In the genomic region with DNA sequence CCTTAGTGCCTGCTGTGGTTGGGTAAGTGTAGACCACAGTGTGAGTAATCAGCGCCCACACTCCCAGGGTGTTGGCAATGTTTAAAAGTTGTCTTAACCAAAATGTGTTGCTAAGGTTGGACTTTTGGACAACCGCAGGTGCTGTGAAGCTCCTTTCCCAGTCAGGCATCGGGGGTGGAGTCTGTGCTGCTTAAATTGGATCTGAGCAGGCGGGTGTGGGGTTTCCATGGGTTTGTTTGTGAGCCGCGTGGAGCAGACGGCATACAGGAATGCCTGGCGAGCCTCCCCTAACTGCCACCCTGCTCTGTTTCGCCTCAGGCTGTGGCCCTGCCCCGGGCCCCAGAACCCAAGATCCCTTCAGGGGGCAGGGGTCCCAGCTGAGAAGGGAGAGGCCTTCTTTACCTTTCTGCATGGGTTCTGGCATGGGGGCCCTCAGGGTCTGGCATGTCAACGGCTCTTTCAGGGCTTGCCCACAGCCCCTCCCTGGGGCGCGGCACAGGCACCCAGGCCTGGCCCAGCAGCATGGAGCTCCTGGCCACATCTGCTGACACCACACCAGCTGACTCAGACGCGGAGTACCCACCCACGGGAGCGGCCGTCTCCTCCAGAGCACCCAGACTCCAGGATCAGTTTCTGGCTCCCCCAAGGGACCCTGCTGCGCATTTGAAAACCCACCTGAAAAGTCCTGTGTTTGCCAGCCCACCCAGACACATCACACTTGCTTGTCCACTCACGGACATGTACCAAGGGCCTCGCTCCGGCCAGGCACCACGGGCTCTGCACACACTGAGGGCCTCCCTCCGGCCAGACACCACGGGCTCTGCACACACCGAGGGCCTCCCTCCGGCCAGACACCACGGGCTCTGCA, we compare ENCODE assay signal across 9 cellular contexts. TPM values are rescaled to one million over a fixed set of nuclear protein-coding genes. Genes with fewer than 3 reads are reported as not detected.
DNase-seq lines count a peak whose midpoint lies in the region; ATAC-seq and TF ChIP-seq lines count a peak whose summit lies in the region.
"Had no signal": no experiment of that assay in that cellular context is flagged by ENCODE, and none has a peak within 500 bp of the region (broad histone marks: within the 10 kb centered on the region; RNA-seq: fewer than 3 reads in every experiment).

No MANE protein-coding gene starts in this region.

- H3K9me3 ChIP-seq in lung (ENCODE audit: control insufficient read depth in 2 of 2, insufficient read depth in 1 of 2, low read length in 1 of 2) (peaks cover 3 to 8% of the 10 kb centered on the region in 2 donors), vagina (no peaks in the 10 kb centered on the region)

- DNase-seq in activated naive CD4-positive, alpha-beta T cell treated with Interleukin-2 at 50 U/mL for 16 hours = peak; percentile 23
- DNase-seq in activated naive CD4-positive, alpha-beta T cell (lab: John Stamatoyannopoulos, UW) = no peak
- DNase-seq in astrocyte of the hippocampus (ENCODE audit: low read depth, low spot score) (peak; percentile 22), lung (ENCODE audit: low spot score) (peak; percentile 29), vagina (ENCODE audit: extremely low spot score in 2 of 2) (peak in 1 of 2 donors; percentile 83), NCI-H1436 treated with DMSO at 0.1 percent for 48 hours (lab: John Stamatoyannopoulos, UW) (no peak), NCI-H1105 treated with DMSO at 0.1 percent for 48 hours (lab: John Stamatoyannopoulos, UW) (no peak)

- intact Hi-C loops in vagina (cut with DNase I) = no loop called here

- H3K27me3 ChIP-seq in lung (ENCODE audit: control insufficient read depth, insufficient read depth) = no peaks in the 10 kb centered on the region
- H3K27me3 ChIP-seq in vagina = no peaks in the 10 kb centered on the region

- ATAC-seq in lung (ENCODE audit: insufficient read depth, low FRiP score) (no peak), HG02623 (IDR thresholded peaks at IDR 0.05; ENCODE audit: unreplicated experiment) (no peak)

- WGBS in lung, 2 donors = 81 to 86% methylated on average over 28 of the region's 28 CpGs

- no peaks in the 10 kb centered on the region for H3K36me3 ChIP-seq in lung (ENCODE audit: control insufficient read depth in 2 of 2, insufficient read depth in 2 of 2, low read length in 2 of 2)
- no peaks in the 10 kb centered on the region for H3K36me3 ChIP-seq in vagina

- TF ChIP-seq CTCF in lung (IDR thresholded peaks at IDR 0.05; ENCODE audit: control extremely low read depth, extremely low read depth) = no peak
- TF ChIP-seq CTCF in vagina (IDR thresholded peaks at IDR 0.05) = no peak

- no peak for TF ChIP-seq POLR2A in vagina (IDR thresholded peaks at IDR 0.05)

- H3K4me3 ChIP-seq in lung (no peak overlapping the region), vagina (no peak overlapping the region)
- H3K4me3 ChIP-seq: PC-9 had no signal

- H3K4me1 ChIP-seq in lung (ENCODE audit: control insufficient read depth in 2 of 2, insufficient read depth in 2 of 2, low read length in 2 of 2) (peaks cover 0 to 1% of the 10 kb centered on the region in 2 donors), vagina (peaks cover 48% of the 10 kb centered on the region)

- H3K27ac ChIP-seq in lung (ENCODE audit: low read depth in 1 of 2, low read length in 1 of 2) = peak overlapping the region in 1 of 2 donors; percentile 54
- H3K27ac ChIP-seq in vagina = peak overlapping the region; percentile 65
- H3K27ac ChIP-seq: PC-9 had no signal

RNA-seq across cellular contexts. Expression of a gene that starts 5.1 kb away (rescaled TPM):
- total RNA-seq in lung = 100 to 1,000 TPM in 1 of 2 donors, 10 to 100 TPM in 1; 31.6 to 106 TPM
- 100 to 1,000 TPM in 1 of 2 donors, 10 to 100 TPM in 1; 21.0 to 105 TPM for polyA plus RNA-seq in lung
- total RNA-seq in vagina = 72.2 TPM

Comparison
In these comparisons a context has a peak if more than half of its experiments do, and no peak if none do; other contexts are left out.
1. DNase-seq: peak in activated naive CD4-positive, alpha-beta T cell treated with Interleukin-2 at 50 U/mL for 16 hours (single experiment), astrocyte of the hippocampus (single experiment) and lung (single experiment); none in activated naive CD4-positive, alpha-beta T cell (0 of 4), NCI-H1436 treated with DMSO at 0.1 percent for 48 hours (single experiment) and NCI-H1105 treated with DMSO at 0.1 percent for 48 hours (single experiment).